1 cellular context compared by ENCODE assay signal in genomic region chr4:6619466-6620255, GRCh38.
TF ChIP-seq lines count a peak whose summit lies in the region.

No MANE protein-coding gene starts in this region.

TF ChIP-seq in K562, 482 proteins besides CTCF, POLR2A, EP300 and RAD21 (continued from another document):
- TF ChIP-seq POLR2G (IDR thresholded peaks at IDR 0.05; ENCODE audit: low read depth, low read length): peak; percentile 33; the same call in 1 of the 2 replicates
